ENCODE assay signal across 8 cellular contexts in the genomic region with DNA sequence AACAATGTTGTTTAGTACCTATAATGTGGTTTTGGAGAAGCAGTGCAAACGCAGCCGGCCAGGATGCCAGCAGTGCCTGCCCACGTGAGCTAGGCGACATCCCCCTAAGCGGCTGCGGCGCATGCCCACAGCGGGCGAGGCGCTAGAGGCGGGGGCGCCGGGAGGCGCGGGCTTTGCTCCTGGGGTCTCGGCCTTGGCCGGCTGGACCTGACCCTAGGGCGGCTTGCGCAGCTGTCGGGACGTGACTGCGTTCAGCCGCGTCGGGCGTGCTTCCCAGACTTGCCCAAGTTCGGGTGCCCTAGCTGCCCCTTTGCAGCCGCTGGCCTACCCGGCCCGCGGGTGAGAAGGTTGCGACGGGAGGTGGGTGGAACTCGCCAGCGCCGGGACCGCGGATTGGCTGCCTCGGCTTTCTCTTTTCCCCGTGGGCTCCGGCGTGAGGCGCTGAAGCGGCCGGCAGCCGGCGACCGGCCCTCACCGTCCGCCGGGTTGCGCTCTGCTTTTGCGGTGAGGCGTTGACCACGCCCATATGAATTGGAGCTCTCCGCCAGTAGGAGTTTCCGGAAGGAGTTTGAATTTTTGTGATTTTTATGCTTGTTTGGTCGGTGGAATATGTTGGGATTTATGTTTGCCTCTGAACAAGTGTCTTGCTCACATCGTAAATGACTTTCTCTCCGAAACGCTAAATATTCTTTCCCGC. TPM values are rescaled to one million over a fixed set of nuclear protein-coding genes. Genes with fewer than 3 reads are reported as not detected.
DNase-seq lines count a peak whose midpoint lies in the region; ATAC-seq, FAIRE-seq and TF ChIP-seq lines count a peak whose summit lies in the region.

Gene TMEM19 (plus strand): TSS at position 122 of the 697 bp plus-strand sequence. CDS start 599 bp downstream, outside the sequence.

- no peaks in the 10 kb centered on the region for H3K9me3 ChIP-seq in H1 (ENCODE audit: insufficient read depth in 2 of 2, low read depth in 1 of 2, low read length in 1 of 2)
- H3K9me3 ChIP-seq in mesenchymal stem cell (ENCODE audit: control insufficient read depth, low read length): no peaks in the 10 kb centered on the region

- FAIRE-seq in H1 (lab: Jason Lieb, UNC): no peak

- H3K4me2 ChIP-seq in H1 (ENCODE audit: insufficient read depth in 1 of 2, low read depth in 2 of 2, low read length in 2 of 2): peak within 1 kb of the TSS; percentile 32 to 72
- H3K4me2 ChIP-seq in mesenchymal stem cell (ENCODE audit: low read length, poor library complexity, severe bottlenecking): peak within 1 kb of the TSS; percentile 89

- H4K5ac ChIP-seq in H1 (ENCODE audit: insufficient read length, low read depth, low read length): peak within 1 kb of the TSS; percentile 97

- no peak within 1 kb of the TSS for H3K23ac ChIP-seq in H1 (ENCODE audit: insufficient read length)
- H3K23ac ChIP-seq in mesenchymal stem cell (ENCODE audit: low read length in 2 of 2): peak within 1 kb of the TSS in 1 of 2 experiments; percentile 89

- peak within 1 kb of the TSS; percentile 67; the same call in 1 of the 2 replicates for H2BK5ac ChIP-seq in H1 (ENCODE audit: low read depth, low read length)
- H2BK5ac ChIP-seq in mesenchymal stem cell (ENCODE audit: low read depth, low read length, poor library complexity, severe bottlenecking): peak within 1 kb of the TSS; percentile 96

- 1% methylated on average over 60 of the region's 62 CpGs; no CpG with 5 or more reads in 1 of the 2 experiments for WGBS in H1 (ENCODE audit: extremely low coverage in 1 of 2, insufficient coverage in 1 of 2, insufficient read length in 1 of 2, insufficient replicate concordance in 2 of 2, low coverage in 1 of 2, low lambda C conversion rate in 2 of 2, missing lambda C conversion rate in 1 of 2), 2 experiments
- WGBS in mesenchymal stem cell: under 1% methylated on average over 48 of the region's 62 CpGs

- H3K18ac ChIP-seq in H1 (ENCODE audit: extremely low read depth, low read length) (peak within 1 kb of the TSS; percentile 86), mesenchymal stem cell (ENCODE audit: low read depth in 1 of 2, low read length in 2 of 2) (peak within 1 kb of the TSS; percentile 99 to 100)

- H3K27ac ChIP-seq in H1 (ENCODE audit: low read depth, low read length) (peak within 1 kb of the TSS; percentile 89), mesenchymal stem cell (ENCODE audit: low read length, poor library complexity, severe bottlenecking) (peak within 1 kb of the TSS; percentile 85)

- no peaks in the 10 kb centered on the region for H3K4me1 ChIP-seq in H1 (replicated peaks in 1 of 4; ENCODE audit: control insufficient read depth in 3 of 4, insufficient read depth in 4 of 4, low read length in 3 of 4)
- H3K4me1 ChIP-seq in mesenchymal stem cell (ENCODE audit: control insufficient read depth, insufficient read depth, low read depth, low read length): peaks cover 8% of the 10 kb centered on the region

- H3K79me2 ChIP-seq in H1 (ENCODE audit: control insufficient read depth in 1 of 2, insufficient read depth in 2 of 2, low read length in 2 of 2): no peaks in the 10 kb centered on the region

- peak within 1 kb of the TSS; percentile 50; the same call in 1 of the 2 replicates for H2BK12ac ChIP-seq in H1 (ENCODE audit: low read depth, low read length)
- H2BK12ac ChIP-seq in mesenchymal stem cell (ENCODE audit: low read length in 2 of 2): peak within 1 kb of the TSS; percentile 93 to 96

- H3K4ac ChIP-seq in H1 (replicated peaks; ENCODE audit: insufficient read length, low read depth, low read length) (no peak within 1 kb of the TSS), mesenchymal stem cell (ENCODE audit: low read depth in 1 of 2, low read length in 2 of 2) (peak within 1 kb of the TSS; percentile 97)

- H4K8ac ChIP-seq in H1 (ENCODE audit: extremely low read depth, insufficient read depth, low read length): peak within 1 kb of the TSS; percentile 98
- peak within 1 kb of the TSS; percentile 98 for H4K8ac ChIP-seq in mesenchymal stem cell (ENCODE audit: low read length)

- ATAC-seq in GM19468 (IDR thresholded peaks at IDR 0.05; ENCODE audit: extremely low read depth, unreplicated experiment): peak; percentile 81

- H2BK120ac ChIP-seq in H1 (replicated peaks; ENCODE audit: low read depth, low read length) (no peak within 1 kb of the TSS), mesenchymal stem cell (ENCODE audit: low read depth, low read length) (peak within 1 kb of the TSS; percentile 85)

- TF ChIP-seq CTCF in H1 (IDR thresholded peaks at IDR 0.05; ENCODE audit: control extremely low read depth in 1 of 3, insufficient read depth in 1 of 3, low read depth in 1 of 3, low read length in 3 of 3): peak; percentile 1 to 20 (median 6); a peak in 3 of 4 replicates

- POLR2A ChIA-PET in activated CD8-positive, alpha-beta memory T cell treated with anti-CD3 and anti-CD28 coated beads for 36 hours (lab: Charles Lee): interaction anchor here (0.6 to 4.9 kb wide), 5 partner anchors 22 to 153 kb away, joined by 3 to 80 read pairs (median 5); partner anchors contain the start of genes TBC1D15, THAP2 and ZFC3H1
- POLR2A ChIA-PET in H1 (lab: Charles Lee; ENCODE audit: partially characterized antibody): interaction anchor here (0.6 to 6.1 kb wide), 15 partner anchors 9 to 137 kb away, joined by 3 to 81 read pairs (median 4); partner anchors contain the start of genes THAP2 and ZFC3H1

- peak within 1 kb of the TSS; percentile 94 for H2AFZ ChIP-seq in H1 (ENCODE audit: low read length)
- peak within 1 kb of the TSS; percentile 98 for H2AFZ ChIP-seq in mesenchymal stem cell (ENCODE audit: low read depth, low read length)

- H3K23me2 ChIP-seq in H1 (ENCODE audit: low read depth, low read length): peaks cover 2% of the 10 kb centered on the region; the same call in 1 of the 2 replicates

- H2BK20ac ChIP-seq in H1 (ENCODE audit: low read length): no peak within 1 kb of the TSS

- no peaks in the 10 kb centered on the region for H3K27me3 ChIP-seq in H1 (replicated peaks in 1 of 4; ENCODE audit: control insufficient read depth in 3 of 4, extremely low read depth in 1 of 4, insufficient read depth in 3 of 4, low read length in 3 of 4)
- H3K27me3 ChIP-seq in mesenchymal stem cell (ENCODE audit: control insufficient read depth in 1 of 2, insufficient read depth in 1 of 2, low read length in 2 of 2): no peaks in the 10 kb centered on the region

- no peak within 1 kb of the TSS for H3K14ac ChIP-seq in H1 (ENCODE audit: insufficient read length)
- peak within 1 kb of the TSS in 1 of 2 experiments; percentile 99 for H3K14ac ChIP-seq in mesenchymal stem cell (ENCODE audit: low read length in 2 of 2)

- TF ChIP-seq EP300 in H1 (IDR thresholded peaks at IDR 0.05; ENCODE audit: borderline replicate concordance in 1 of 2, low read depth in 2 of 2, low read length in 2 of 2): no peak

- H3K79me1 ChIP-seq in H1 (ENCODE audit: low read depth, low read length): no peaks in the 10 kb centered on the region
- H3K79me1 ChIP-seq in mesenchymal stem cell (replicated peaks; ENCODE audit: low read length, poor library complexity, severe bottlenecking): peaks cover 6% of the 10 kb centered on the region

- peak within 1 kb of the TSS; percentile 46 to 78 (median 70) for H3K4me3 ChIP-seq in H1 (ENCODE audit: extremely low read depth in 1 of 4, insufficient read depth in 2 of 4, low read depth in 3 of 4, low read length in 4 of 4)
- H3K4me3 ChIP-seq in mesenchymal stem cell (ENCODE audit: insufficient read depth in 1 of 2, low read depth in 1 of 2, low read length in 2 of 2): peak within 1 kb of the TSS; percentile 85 to 94

- peak; percentile 74 to 90 for TF ChIP-seq POLR2A in H1 (IDR thresholded peaks at IDR 0.05; ENCODE audit: control extremely low read depth in 1 of 2, low read depth in 2 of 2, low read length in 2 of 2)

- TF ChIP-seq RAD21 in H1 (IDR thresholded peaks at IDR 0.05 in 1 of 2, conservative IDR thresholded peaks at IDR 0.05 in 1 of 2; ENCODE audit: low read depth in 2 of 2, low read length in 2 of 2): no peak; a peak in 2 of 4 replicates

- H4K20me1 ChIP-seq in H1 (replicated peaks in 1 of 2; ENCODE audit: control insufficient read depth in 1 of 2, insufficient read depth in 2 of 2, low read length in 2 of 2): no peaks in the 10 kb centered on the region

- CTCF ChIA-PET in activated CD8-positive, alpha-beta memory T cell treated with anti-CD3 and anti-CD28 coated beads for 36 hours (lab: Charles Lee): interaction anchor here (0.7 to 2.1 kb wide), 6 partner anchors 17 to 1095 kb away, joined by 3 to 9 read pairs (median 4); partner anchors contain the start of gene THAP2
- CTCF ChIA-PET in H1 (lab: Charles Lee; ENCODE audit: partially characterized antibody): interaction anchor here (1.1 to 4.1 kb wide), 8 partner anchors 9 to 62 kb away, joined by 3 to 21 read pairs (median 7); partner anchors contain the start of genes THAP2 and ZFC3H1

- H4K91ac ChIP-seq in H1 (replicated peaks; ENCODE audit: insufficient read length, low read length): peak within 1 kb of the TSS; percentile 66
- peak within 1 kb of the TSS; percentile 99 for H4K91ac ChIP-seq in mesenchymal stem cell (ENCODE audit: low read length)

- H2AK5ac ChIP-seq in H1 (ENCODE audit: low read depth, low read length) (no peak within 1 kb of the TSS), mesenchymal stem cell (ENCODE audit: low read length, severe bottlenecking) (no peak within 1 kb of the TSS)

- H3K36me3 ChIP-seq in H1 (ENCODE audit: control insufficient read depth in 2 of 4, insufficient read depth in 4 of 4, low read length in 3 of 4) (no peaks in the 10 kb centered on the region), mesenchymal stem cell (ENCODE audit: control insufficient read depth in 1 of 2, insufficient read depth in 2 of 2, low read depth in 1 of 2, low read length in 2 of 2) (peaks cover 0 to 2% of the 10 kb centered on the region in 2 experiments)

- DNase-seq in COLO829 (ENCODE audit: low spot score): peak; percentile 76
- peak; percentile 65 for DNase-seq in HS-5 (ENCODE audit: low read depth)
- DNase-seq in NOMO-1 (lab: John Stamatoyannopoulos, UW; ENCODE audit: unreplicated experiment in 2 of 2): peak; percentile 91 to 94
- DNase-seq in H1 (ENCODE audit: low read depth in 1 of 2, low spot score in 2 of 2): peak; percentile 49 to 86
- DNase-seq in mesenchymal stem cell: peak; percentile 94
- peak; percentile 72 for DNase-seq in stimulated activated CD8-positive, alpha-beta memory T cell treated with anti-CD3 and anti-CD28 coated beads, Interleukin-12 subunit alpha, Interleukin-12 subunit beta, amount 100 ng/mL, for 4 hours (ENCODE audit: low read depth)

- peak within 1 kb of the TSS; percentile 93 for H3K56ac ChIP-seq in H1 (replicated peaks; ENCODE audit: insufficient read length, low read depth, low read length)

- H2BK15ac ChIP-seq in H1 (ENCODE audit: low read length): 0 out of 2 replicates have a peak within 1 kb of the TSS, but pooled peaks have one; percentile 35
- H2BK15ac ChIP-seq in mesenchymal stem cell (ENCODE audit: low read depth, poor library complexity, severe bottlenecking): peak within 1 kb of the TSS; percentile 98

- H3K9ac ChIP-seq in H1 (replicated peaks in 1 of 4; ENCODE audit: extremely low read depth in 1 of 4, low read depth in 3 of 4, low read length in 3 of 4): peak within 1 kb of the TSS; percentile 49 to 79 (median 63); a peak in 5 of 7 replicates
- H3K9ac ChIP-seq in mesenchymal stem cell (ENCODE audit: low read length): peak within 1 kb of the TSS; percentile 91

RNA-seq across cellular contexts. Expression of gene TMEM19, which starts in this region (rescaled TPM):
- total RNA-seq in activated CD8-positive, alpha-beta memory T cell treated with anti-CD3 and anti-CD28 coated beads for 36 hours: 10 to 100 TPM; 15.3 to 17.4 TPM
- total RNA-seq in H1 (2021; fragmentation: NEBNext Ultra II Directional; extraction: Animal tissue kit (Norgen Biotek cat#: 25700)): 12.6 and 14.7 TPM in 2 replicates
- polyA plus RNA-seq in H1 (2011; rRNA removed): 8.6 and 19.1 TPM in 2 replicates
- 9.5 TPM for polyA plus RNA-seq in H1 (2011; cell fraction: cytosol; rRNA removed)
- polyA plus RNA-seq in H1 (2011; cell fraction: nucleus; rRNA removed): 3.1 TPM
- polyA plus RNA-seq in H1 (2012, experiment 1 of 2): 10.6 to 16.8 TPM (median 14.3 TPM) in 4 replicates
- 5.6 TPM for polyA plus RNA-seq in H1 (2012, experiment 2 of 2)
- polyA plus RNA-seq in H1 (2013, experiment 1 of 2): 10.2 TPM
- 10.9 TPM for polyA plus RNA-seq in H1 (2013, experiment 2 of 2)
- 18.1 and 18.9 TPM in 2 replicates for polyA minus RNA-seq in H1 (2011; rRNA and poly(A)+ RNA removed)
- 9.2 TPM for polyA minus RNA-seq in H1 (2011; cell fraction: cytosol; rRNA and poly(A)+ RNA removed)
- 17.4 TPM for polyA minus RNA-seq in H1 (2011; cell fraction: nucleus; rRNA and poly(A)+ RNA removed)
- polyA plus RNA-seq in mesenchymal stem cell (2013, experiment 1 of 2): 10.7 TPM
- polyA plus RNA-seq in mesenchymal stem cell (2013, experiment 2 of 2): 11.2 TPM

Comparison
In these comparisons a context has a peak if more than half of its experiments do, and no peak if none do; other contexts are left out.
1. Peak in every context shown above with its lines: DNase-seq, ATAC-seq, H3K4me3 ChIP-seq and H3K27ac ChIP-seq.